21 cellular contexts compared by ENCODE assay signal in the genomic region with DNA sequence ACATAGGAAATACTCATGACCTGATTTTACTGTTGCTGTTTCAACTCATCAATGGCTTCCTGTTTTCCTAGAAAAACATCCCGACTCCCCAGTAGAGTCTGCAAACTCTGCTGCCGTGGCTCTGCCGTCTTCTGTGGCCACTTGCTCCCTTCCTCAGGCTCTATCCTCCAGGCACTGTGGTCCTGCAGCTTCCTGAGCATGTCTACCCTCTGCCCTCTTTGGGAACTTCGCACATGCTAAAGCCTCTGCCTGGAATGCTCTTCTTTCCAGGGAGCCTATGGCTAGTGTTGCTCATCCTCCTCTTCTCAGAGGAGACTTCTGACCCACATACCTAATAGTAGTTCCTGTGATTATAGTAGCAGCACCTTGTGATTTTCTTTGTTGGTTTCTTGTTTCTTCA.
"Had no signal": no experiment of that assay in that cellular context is flagged by ENCODE, and none has a peak within 500 bp of the region (broad histone marks: within the 10 kb centered on the region; RNA-seq: fewer than 3 reads in every experiment).

No MANE protein-coding gene starts in this region.

- H3K36me3 ChIP-seq: gastrocnemius medialis, vagina had no signal

- H3K4me1 ChIP-seq: gastrocnemius medialis, testis, vagina had no signal

- H3K9me3 Mint-ChIP-seq: activated naive CD4-positive, alpha-beta T cell treated with anti-CD3 and anti-CD28 coated beads, Interleukin-2, amount 50 U/mL, for 24 hours; brain; dendritic cell treated with granulocyte-macrophage colony-stimulating factor and Interleukin-4, amounts not matched to agents 40 ng/mL and 50 ng/mL, for 4 days; type B pancreatic cell had no signal

- H3K4me1 Mint-ChIP-seq: naive B cell had no signal

- H3K36me3 Mint-ChIP-seq: activated naive CD4-positive, alpha-beta T cell treated with anti-CD3 and anti-CD28 coated beads, Interleukin-2, amount 50 U/mL, for 24 hours; brain; naive B cell; type B pancreatic cell had no signal

- H3K27me3 ChIP-seq: gastrocnemius medialis, testis, vagina had no signal

- H3K9me3 ChIP-seq: gastrocnemius medialis, testis, vagina had no signal

- DNase-seq: activated CD4-positive, alpha-beta T cell treated with anti-CD3 and anti-CD28 coated beads for 4 hours; activated CD4-positive, CD25-positive, alpha-beta regulatory T cell; activated CD8-positive, alpha-beta T cell treated with anti-CD3 and anti-CD28 coated beads, Interleukin-2, amount 10 ng/mL, durations not matched to agents 7 days and 5 days; activated gamma-delta T cell treated with Interleukin-2 at 50 U/mL for 16 hours; anterior cingulate cortex; effector CD8-positive, alpha-beta T cell; gastrocnemius medialis; hippocampal formation; left cardiac atrium; naive B cell; retina; stimulated activated CD4-positive, alpha-beta T cell treated with anti-CD3 and anti-CD28 coated beads, Interleukin-2, amount 100 ng/mL, for 48 hours; stimulated activated naive CD4-positive, alpha-beta T cell; testis had no signal

- H3K4me3 Mint-ChIP-seq: activated CD8-positive, alpha-beta T cell treated with anti-CD3 and anti-CD28 coated beads, Interleukin-2, amount 10 ng/mL, durations not matched to agents 7 days and 5 days; activated naive CD4-positive, alpha-beta T cell treated with anti-CD3 and anti-CD28 coated beads, Interleukin-2, amount 50 U/mL, for 24 hours; brain; dendritic cell treated with granulocyte-macrophage colony-stimulating factor and Interleukin-4, amounts not matched to agents 40 ng/mL and 50 ng/mL, for 4 days; naive B cell; neural crest cell; type B pancreatic cell had no signal

- H3K27ac Mint-ChIP-seq: activated CD8-positive, alpha-beta T cell treated with anti-CD3 and anti-CD28 coated beads, Interleukin-2, amount 10 ng/mL, durations not matched to agents 7 days and 5 days; activated naive CD4-positive, alpha-beta T cell treated with anti-CD3 and anti-CD28 coated beads, Interleukin-2, amount 50 U/mL, for 24 hours; brain; dendritic cell treated with granulocyte-macrophage colony-stimulating factor and Interleukin-4, amounts not matched to agents 40 ng/mL and 50 ng/mL, for 4 days; progenitor cell of endocrine pancreas; type B pancreatic cell had no signal

- H3K4me3 ChIP-seq: gastrocnemius medialis, testis, vagina had no signal

- H3K27ac ChIP-seq: gastrocnemius medialis, testis, vagina had no signal

- H3K27me3 Mint-ChIP-seq: activated naive CD4-positive, alpha-beta T cell treated with anti-CD3 and anti-CD28 coated beads, Interleukin-2, amount 50 U/mL, for 24 hours; brain; progenitor cell of endocrine pancreas; type B pancreatic cell had no signal
